In the genomic region with DNA sequence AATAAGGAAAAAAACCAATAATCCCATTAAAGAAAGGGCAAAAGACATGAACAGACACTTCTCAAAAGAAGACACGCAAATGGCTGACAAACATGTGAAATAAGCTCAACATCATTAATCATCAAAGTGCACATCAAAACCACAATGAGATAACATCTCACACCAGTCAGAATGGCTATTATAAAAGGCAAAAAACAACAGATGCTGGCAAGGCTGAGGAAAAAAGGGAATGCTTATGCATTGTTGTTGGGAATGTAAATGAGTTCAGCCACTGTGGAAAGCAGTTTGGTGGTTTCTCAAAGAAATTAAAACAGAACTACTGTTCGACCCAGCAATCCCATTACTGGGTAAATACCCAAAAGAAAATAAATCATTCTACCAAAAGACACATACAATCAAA, we compare ENCODE assay signal across 13 cellular contexts.
DNase-seq lines count a peak whose midpoint lies in the region; ATAC-seq, FAIRE-seq and TF ChIP-seq lines count a peak whose summit lies in the region.
"Had no signal": no experiment of that assay in that cellular context is flagged by ENCODE, and none has a peak within 500 bp of the region (broad histone marks: within the 10 kb centered on the region; RNA-seq: fewer than 3 reads in every experiment).

No MANE protein-coding gene starts in this region.

- TF ChIP-seq CTCF in HepG2 (CRISPR knock-in tag; IDR thresholded peaks at IDR 0.05) (no peak), right lobe of liver (IDR thresholded peaks at IDR 0.05) (no peak)

- no peaks in the 10 kb centered on the region for H3K36me3 ChIP-seq in HepG2 (replicated peaks in 1 of 2; ENCODE audit: control insufficient read depth in 1 of 2, insufficient read depth in 2 of 2, low read length in 2 of 2)
- H3K36me3 ChIP-seq in right lobe of liver, result no peaks in the 10 kb centered on the region
- H3K36me3 ChIP-seq: BLaER1 treated with 17β-estradiol and CSF1 and Interleukin-3, amounts not matched to agents 10 nM and 100 nM had no signal

- H2AFZ ChIP-seq in HepG2 (ENCODE audit: low read length), result no peak overlapping the region
- H2AFZ ChIP-seq: GM23248 had no signal

- POLR2A ChIA-PET in HepG2 (lab: Yijun Ruan, JAX), result no interaction called here

- H3K79me2 ChIP-seq in HepG2 (ENCODE audit: insufficient read depth, low read length), result no peaks in the 10 kb centered on the region

- CTCF ChIA-PET in HepG2 (lab: Yijun Ruan, JAX; ENCODE audit: low intra/inter-chr PET ratio, low total read pairs), result no interaction called here

- no peak overlapping the region for H3K9ac ChIP-seq in HepG2 (ENCODE audit: insufficient read depth, low read depth, low read length)
- H3K9ac ChIP-seq: BLaER1 treated with 17β-estradiol and CSF1 and Interleukin-3, amounts not matched to agents 10 nM and 100 nM; GM23248 had no signal

- 32% methylated on average over 2 of the region's 2 CpGs for WGBS in HepG2 (ENCODE audit: low lambda C conversion rate)
- 42% methylated on average over 2 of the region's 2 CpGs for WGBS in right lobe of liver (ENCODE audit: insufficient coverage, low coverage, low lambda C conversion rate, missing lambda C conversion rate)

- no peak overlapping the region for H3K4me2 ChIP-seq in HepG2 (ENCODE audit: low read depth, low read length)
- H3K4me2 ChIP-seq: BLaER1 treated with 17β-estradiol and CSF1 and Interleukin-3, amounts not matched to agents 10 nM and 100 nM had no signal

- H3K9me3 ChIP-seq in HepG2 (ENCODE audit: low read length), result no peaks in the 10 kb centered on the region
- H3K9me3 ChIP-seq in right lobe of liver, result no peaks in the 10 kb centered on the region

- H3K27me3 ChIP-seq in HepG2 (ENCODE audit: control insufficient read depth in 1 of 2, insufficient read depth in 2 of 2, low read length in 2 of 2) (no peaks in the 10 kb centered on the region), right lobe of liver (no peaks in the 10 kb centered on the region)
- H3K27me3 ChIP-seq: BLaER1 treated with 17β-estradiol and CSF1 and Interleukin-3, amounts not matched to agents 10 nM and 100 nM had no signal

- no peak for TF ChIP-seq EP300 in HepG2 (IDR thresholded peaks at IDR 0.05; ENCODE audit: low read depth in 2 of 2, low read length in 2 of 2)
- no peak for TF ChIP-seq EP300 in HepG2 (CRISPR knock-in tag; IDR thresholded peaks at IDR 0.05; ENCODE audit: borderline replicate concordance)

- intact Hi-C loops in HepG2 (cut with micrococcal nuclease; ENCODE audit: unreplicated experiment), result no loop called here
- intact Hi-C loops in right lobe of liver (cut with DNase I), result no loop called here

- ATAC-seq in HepG2, result no peak
- no peak for ATAC-seq in right lobe of liver
- no peak for ATAC-seq in HG03280 (IDR thresholded peaks at IDR 0.05; ENCODE audit: unreplicated experiment)

- no peak for DNase-seq in HepG2 (ENCODE audit: low spot score)
- DNase-seq in right lobe of liver, result no peak
- DNase-seq in amniotic epithelial cell (ENCODE audit: low read depth), result peak; percentile 1
- peak; percentile 49 for DNase-seq in epithelial cell of prostate (ENCODE audit: low read depth, low spot score)
- DNase-seq in NCI-H2196 (lab: John Stamatoyannopoulos, UW; ENCODE audit: unreplicated experiment), result no peak
- no peak for DNase-seq in GDM1 (lab: John Stamatoyannopoulos, UW)
- DNase-seq: 8988T; ACHN; CD4-positive, CD25-positive, alpha-beta regulatory T cell; DMS53; GM23248 had no signal

- H3K4me3 ChIP-seq in HepG2 (replicated peaks in 1 of 3; ENCODE audit: insufficient read depth in 1 of 3, low read depth in 2 of 3, low read length in 3 of 3), result no peak overlapping the region
- H3K4me3 ChIP-seq in right lobe of liver, result no peak overlapping the region
- H3K4me3 ChIP-seq: BLaER1 treated with 17β-estradiol and CSF1 and Interleukin-3, amounts not matched to agents 10 nM and 100 nM; GM23248 had no signal

- H3K4me1 ChIP-seq in HepG2 (ENCODE audit: insufficient read depth, low read length) (peaks cover 13% of the 10 kb centered on the region), right lobe of liver (no peaks in the 10 kb centered on the region)
- H3K4me1 ChIP-seq: BLaER1 treated with 17β-estradiol and CSF1 and Interleukin-3, amounts not matched to agents 10 nM and 100 nM had no signal

- no peak for TF ChIP-seq POLR2A in HepG2 (IDR thresholded peaks at IDR 0.05; ENCODE audit: insufficient read depth in 1 of 2, low read depth in 2 of 2, low read length in 2 of 2)
- TF ChIP-seq POLR2A in right lobe of liver (IDR thresholded peaks at IDR 0.05), result no peak

- H3K27ac ChIP-seq in HepG2 (ENCODE audit: extremely low read length, insufficient read depth, low read length) (no peak overlapping the region), right lobe of liver (no peak overlapping the region), epithelial cell of prostate (peak overlapping the region; percentile 17)
- H3K27ac ChIP-seq: BLaER1 treated with 17β-estradiol and CSF1 and Interleukin-3, amounts not matched to agents 10 nM and 100 nM; GM23248 had no signal

- in situ Hi-C loops in HepG2 (cut with HindIII; ENCODE audit: extremely low pct_ligation_motif_present, low pct_unique_long_range_greater_than_20kb), result no loop called here

- FAIRE-seq in HepG2 (lab: Jason Lieb, UNC), result peak; percentile 65

- BruUV-seq in HepG2 (replicated peaks; lab: Mats Ljungman, UMichigan), result no TSS peak

- H4K20me1 ChIP-seq in HepG2 (ENCODE audit: insufficient read depth, low read length), result no peaks in the 10 kb centered on the region
- H4K20me1 ChIP-seq: BLaER1 treated with 17β-estradiol and CSF1 and Interleukin-3, amounts not matched to agents 10 nM and 100 nM had no signal

- no peak for TF ChIP-seq RAD21 in HepG2 (CRISPR knock-in tag; IDR thresholded peaks at IDR 0.05)

TF ChIP-seq in HepG2, 621 proteins besides CTCF, POLR2A, EP300 and RAD21:
- TF ChIP-seq MEF2D (CRISPR knock-in tag; IDR thresholded peaks at IDR 0.05) (no peak), ZNF24 (IDR thresholded peaks at IDR 0.05) (no peak), CREM (IDR thresholded peaks at IDR 0.05) (no peak), CREM (CRISPR knock-in tag; IDR thresholded peaks at IDR 0.05) (no peak), MTA1 (CRISPR knock-in tag; IDR thresholded peaks at IDR 0.05; ENCODE audit: borderline replicate concordance) (no peak), SYNCRIP (IDR thresholded peaks at IDR 0.05; ENCODE audit: insufficient read depth, low read depth, low read length) (no peak), ZNF501 (CRISPR knock-in tag; IDR thresholded peaks at IDR 0.05) (no peak), IRF2 (CRISPR knock-in tag; IDR thresholded peaks at IDR 0.05) (no peak), RFXANK (CRISPR knock-in tag; IDR thresholded peaks at IDR 0.05) (no peak), ZNF775 (CRISPR knock-in tag; IDR thresholded peaks at IDR 0.05; ENCODE audit: borderline replicate concordance) (no peak), PRPF4 (IDR thresholded peaks at IDR 0.05; ENCODE audit: low read depth, low read length, poor library complexity, severe bottlenecking) (no peak), SKIL (CRISPR knock-in tag; IDR thresholded peaks at IDR 0.05; ENCODE audit: borderline replicate concordance) (no peak), NFKBIZ (CRISPR knock-in tag; IDR thresholded peaks at IDR 0.05) (no peak)
- TF ChIP-seq, protein P1, sequence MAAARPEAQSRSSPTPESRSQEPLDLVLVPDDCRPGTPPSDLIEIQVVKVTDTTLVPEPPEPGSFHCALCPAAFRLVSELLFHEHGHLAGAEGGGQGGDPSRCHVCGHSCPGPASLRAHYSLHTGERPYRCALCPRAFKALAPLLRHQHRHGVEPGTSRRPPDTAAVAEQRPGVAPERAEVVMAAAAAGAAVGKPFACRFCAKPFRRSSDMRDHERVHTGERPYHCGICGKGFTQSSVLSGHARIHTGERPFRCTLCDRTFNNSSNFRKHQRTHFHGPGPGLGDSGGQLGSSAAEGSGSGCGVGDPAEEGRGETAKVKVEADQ (CRISPR knock-in tag; IDR thresholded peaks at IDR 0.05; ENCODE audit: borderline replicate concordance), result no peak
- TF ChIP-seq, protein P2, sequence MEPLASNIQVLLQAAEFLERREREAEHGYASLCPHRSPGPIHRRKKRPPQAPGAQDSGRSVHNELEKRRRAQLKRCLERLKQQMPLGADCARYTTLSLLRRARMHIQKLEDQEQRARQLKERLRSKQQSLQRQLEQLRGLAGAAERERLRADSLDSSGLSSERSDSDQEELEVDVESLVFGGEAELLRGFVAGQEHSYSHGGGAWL (CRISPR knock-in tag; IDR thresholded peaks at IDR 0.05), result no peak

Comparison
In these comparisons a context has a peak if more than half of its experiments do, and no peak if none do; other contexts are left out.
1. DNase-seq: peak in amniotic epithelial cell (single experiment) and epithelial cell of prostate (single experiment); none in HepG2 (single experiment), right lobe of liver (0 of 3), NCI-H2196 (single experiment) and GDM1 (single experiment).